Comparison of ENCODE assay signal across 8 cellular contexts in the genomic region with DNA sequence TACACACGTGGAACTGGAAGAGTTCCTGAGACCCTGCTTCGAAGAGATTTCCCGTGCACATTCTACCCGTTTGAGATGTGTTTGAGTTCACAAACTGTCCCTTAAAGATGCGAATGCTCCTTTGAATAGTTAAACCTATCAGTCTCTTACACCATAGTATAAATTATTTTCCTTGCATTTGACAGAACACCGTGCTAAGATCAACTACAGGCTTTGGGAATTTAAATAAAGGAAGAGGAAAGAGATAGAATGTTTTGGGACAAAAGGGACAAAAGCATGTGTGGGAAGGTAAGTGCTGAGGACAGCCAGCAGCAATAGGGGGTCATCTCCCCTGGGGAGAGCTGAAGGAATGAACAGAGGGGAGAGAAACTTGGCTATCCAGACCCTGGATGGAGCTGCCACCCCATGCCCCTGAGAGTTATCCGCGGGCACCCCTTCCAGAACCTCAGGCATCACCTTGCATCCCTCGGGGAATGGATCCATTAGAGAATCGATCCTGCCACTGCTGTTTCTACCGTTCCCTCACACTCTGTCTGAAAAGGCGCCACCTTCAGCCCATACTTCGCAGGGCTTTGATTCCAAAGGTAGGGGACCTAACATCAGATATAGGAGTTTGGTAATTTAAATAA. TPM values are rescaled to one million over a fixed set of nuclear protein-coding genes. Genes with fewer than 3 reads are reported as not detected.
DNase-seq lines count a peak whose midpoint lies in the region; ATAC-seq and TF ChIP-seq lines count a peak whose summit lies in the region.

No MANE protein-coding gene starts in this region.

- TF ChIP-seq EP300 in suprapubic skin (IDR thresholded peaks at IDR 0.05) = no peak

- H3K4me3 ChIP-seq in kidney epithelial cell (ENCODE audit: low read depth, low read length) (peak overlapping the region; percentile 48), suprapubic skin (peak overlapping the region; percentile 70)

- peaks cover 37% of the 10 kb centered on the region for H3K4me1 ChIP-seq in suprapubic skin

- DNase-seq in NCI-H2227 (lab: John Stamatoyannopoulos, UW; ENCODE audit: unreplicated experiment) = peak; percentile 19
- no peak for DNase-seq in NCI-H2227 treated with DMSO at 0.1 percent for 48 hours (lab: John Stamatoyannopoulos, UW)
- DNase-seq in LoVo (ENCODE audit: low spot score) = peak; percentile 22
- DNase-seq in activated T-cell treated with anti-CD3 and anti-CD28 coated beads, Interleukin-2, amount 50 U/mL, for 48 hours = peak; percentile 37 to 49
- DNase-seq in kidney epithelial cell (ENCODE audit: low read depth) = no peak
- no peak for DNase-seq in suprapubic skin (ENCODE audit: low spot score in 2 of 2)

- peak overlapping the region; percentile 70 for H3K27ac ChIP-seq in suprapubic skin

- peak; percentile 37 for TF ChIP-seq CTCF in kidney epithelial cell (IDR thresholded peaks at IDR 0.05; ENCODE audit: insufficient read depth, low read length, poor library complexity, severe bottlenecking)
- no peak for TF ChIP-seq CTCF in suprapubic skin (IDR thresholded peaks at IDR 0.05)

- ATAC-seq in HG03469 (IDR thresholded peaks at IDR 0.05; ENCODE audit: unreplicated experiment) (no peak), HG02885 (IDR thresholded peaks at IDR 0.05; ENCODE audit: poor library complexity, unreplicated experiment) (no peak)

- 30% methylated on average over 12 of the region's 13 CpGs for WGBS in suprapubic skin

- no peak for TF ChIP-seq POLR2A in suprapubic skin (IDR thresholded peaks at IDR 0.05)

- H3K27me3 ChIP-seq in kidney epithelial cell (ENCODE audit: control insufficient read depth, insufficient read depth, low read length) = peaks cover 2% of the 10 kb centered on the region
- no peaks in the 10 kb centered on the region for H3K27me3 ChIP-seq in suprapubic skin

- no peaks in the 10 kb centered on the region for H3K9me3 ChIP-seq in suprapubic skin

- H3K36me3 ChIP-seq in kidney epithelial cell (ENCODE audit: control insufficient read depth, insufficient read depth, low read length) (peaks cover 1% of the 10 kb centered on the region), suprapubic skin (no peaks in the 10 kb centered on the region)

RNA-seq across cellular contexts. Expression of gene ADCY3, which starts 0.9 kb away (rescaled TPM):
- 24.5 and 37.0 TPM in 2 replicates for total RNA-seq in kidney epithelial cell
- total RNA-seq in suprapubic skin = 100 to 1,000 TPM in 1 of 4 donors, 10 to 100 TPM in 3; 45.2 to 108 (median 66.9) TPM

RNA-seq across cellular contexts. Expression of gene DNAJC27, which starts 50.8 kb away (rescaled TPM):
- total RNA-seq in kidney epithelial cell (3.6 and 4.9 TPM in 2 replicates), suprapubic skin (1 to 10 TPM; 3.1 to 6.4 (median 4.3) TPM)

Comparison
In these comparisons a context has a peak if more than half of its experiments do, and no peak if none do; other contexts are left out.
1. DNase-seq: peak in NCI-H2227 (single experiment), LoVo (single experiment) and activated T-cell treated with anti-CD3 and anti-CD28 coated beads, Interleukin-2, amount 50 U/mL, for 48 hours (2 of 2); none in NCI-H2227 treated with DMSO at 0.1 percent for 48 hours (single experiment), kidney epithelial cell (single experiment) and suprapubic skin (0 of 2).